8 cellular contexts compared by ENCODE assay signal in the genomic region with DNA sequence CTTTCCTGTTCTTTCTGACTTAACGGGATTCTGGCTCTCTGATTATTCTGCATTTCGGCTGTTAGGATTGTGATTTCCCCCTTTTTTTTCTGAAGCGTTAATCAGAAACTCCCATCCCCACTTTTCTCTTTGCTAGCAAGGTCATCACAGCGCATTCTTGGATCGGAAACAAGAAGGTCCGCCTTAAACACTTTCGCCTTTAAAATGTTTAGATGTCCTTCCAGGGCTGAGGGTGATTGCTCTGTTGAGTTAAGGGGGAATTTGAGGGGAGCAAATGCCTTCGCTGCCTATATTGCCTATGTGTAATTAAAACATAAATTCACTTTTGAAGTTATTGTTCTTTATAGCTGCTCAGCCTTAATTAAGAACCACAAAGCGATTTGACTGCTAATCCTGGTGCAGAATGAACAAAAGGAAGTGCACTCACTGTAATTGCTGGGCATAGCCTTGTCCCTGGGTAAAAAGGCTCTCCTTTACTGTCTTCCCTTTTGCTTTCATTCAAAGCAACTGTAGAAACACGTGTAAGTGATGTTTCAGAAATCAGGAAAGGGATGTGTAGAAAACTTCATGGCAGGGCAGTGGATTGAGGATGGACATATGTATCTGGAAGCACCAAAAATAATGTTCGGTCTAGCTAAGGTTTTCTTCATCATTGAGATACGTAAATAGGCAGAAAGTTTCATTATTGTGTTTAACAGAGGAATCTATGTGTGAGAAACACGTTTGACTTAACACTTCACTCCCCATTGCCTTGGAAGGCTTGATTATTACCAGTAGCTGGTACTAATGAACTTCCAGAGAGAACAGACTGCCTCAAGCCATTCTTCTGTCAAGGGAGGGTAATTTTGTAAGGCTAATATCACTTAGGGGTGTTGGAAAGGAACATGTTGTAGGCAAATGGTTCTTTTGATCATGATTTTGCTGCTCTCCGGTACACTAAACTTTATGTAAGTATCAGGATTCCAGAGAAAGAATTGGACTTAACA. TPM values are rescaled to one million over a fixed set of nuclear protein-coding genes. Genes with fewer than 3 reads are reported as not detected.
A peak's percentile ranks its signal among the peaks of the same experiment; 100 is the strongest.
DNase-seq lines count a peak whose midpoint lies in the region; ATAC-seq and TF ChIP-seq lines count a peak whose summit lies in the region.

No MANE protein-coding gene starts in this region.

- DNase-seq in EH (ENCODE audit: low read depth) (peak; percentile 48), NCI-H1105 treated with DMSO at 0.1 percent for 48 hours (lab: John Stamatoyannopoulos, UW) (peak; percentile 44), chondrocyte (ENCODE audit: low spot score) (no peak)
- no peak for DNase-seq in naive thymus-derived CD4-positive, alpha-beta T cell
- no peak for DNase-seq in stimulated activated CD4-positive, alpha-beta T cell treated with anti-CD3 and anti-CD28 coated beads, Interleukin-2, amount 100 ng/mL, for 48 hours

- H3K36me3 Mint-ChIP-seq in chondrocyte (ENCODE audit: low read depth): peaks cover 9% of the 10 kb centered on the region
- peaks cover 0 to 16% (median 0%) of the 10 kb centered on the region in 5 donors for H3K36me3 Mint-ChIP-seq in naive thymus-derived CD4-positive, alpha-beta T cell

- peaks cover 4 to 32% of the 10 kb centered on the region in 2 donors for H3K27me3 ChIP-seq in naive thymus-derived CD4-positive, alpha-beta T cell (ENCODE audit: control insufficient read depth in 2 of 2, insufficient read depth in 2 of 2, low read length in 2 of 2)

- H3K4me1 ChIP-seq in naive thymus-derived CD4-positive, alpha-beta T cell (ENCODE audit: control insufficient read depth in 2 of 2, insufficient read depth in 2 of 2, low read length in 2 of 2): peaks cover 6 to 18% of the 10 kb centered on the region in 2 donors

- H3K4me3 ChIP-seq in naive thymus-derived CD4-positive, alpha-beta T cell (ENCODE audit: low read length): peak overlapping the region; percentile 12

- no peaks in the 10 kb centered on the region for H3K9me3 ChIP-seq in naive thymus-derived CD4-positive, alpha-beta T cell (ENCODE audit: control insufficient read depth in 2 of 3, low read length in 3 of 3)

- H3K36me3 ChIP-seq in naive thymus-derived CD4-positive, alpha-beta T cell (ENCODE audit: control insufficient read depth in 2 of 3, insufficient read depth in 3 of 3, low read length in 3 of 3): no peaks in the 10 kb centered on the region

- peak overlapping the region; percentile 99 for H3K4me3 Mint-ChIP-seq in chondrocyte (ENCODE audit: unreplicated experiment)
- peak overlapping the region; percentile 67 to 89 (median 82) for H3K4me3 Mint-ChIP-seq in naive thymus-derived CD4-positive, alpha-beta T cell

- POLR2A ChIA-PET in naive thymus-derived CD4-positive, alpha-beta T cell (lab: Charles Lee): no interaction called here

- intact Hi-C loops in naive thymus-derived CD4-positive, alpha-beta T cell (cut with micrococcal nuclease): loop anchor here (1.0 kb wide), 2 partner anchors 8 to 9 kb away; no protein-coding TSS in a partner anchor

- H3K4me1 Mint-ChIP-seq in chondrocyte (ENCODE audit: low read depth): peaks cover 62% of the 10 kb centered on the region
- peaks cover 12 to 21% (median 18%) of the 10 kb centered on the region in 7 donors for H3K4me1 Mint-ChIP-seq in naive thymus-derived CD4-positive, alpha-beta T cell

- H3K27ac Mint-ChIP-seq in chondrocyte (ENCODE audit: unreplicated experiment): peak overlapping the region; percentile 97
- H3K27ac Mint-ChIP-seq in naive thymus-derived CD4-positive, alpha-beta T cell: peak overlapping the region in 1 of 9 donors; percentile 5

- CTCF ChIA-PET in naive thymus-derived CD4-positive, alpha-beta T cell (lab: Charles Lee): no interaction called here

- H3K9me3 Mint-ChIP-seq in chondrocyte (ENCODE audit: low read depth): no peaks in the 10 kb centered on the region
- peaks cover 0 to 24% (median 6%) of the 10 kb centered on the region in 11 donors for H3K9me3 Mint-ChIP-seq in naive thymus-derived CD4-positive, alpha-beta T cell

- H3K27me3 Mint-ChIP-seq in chondrocyte (ENCODE audit: low read depth): no peaks in the 10 kb centered on the region
- peaks cover 75 to 86% (median 81%) of the 10 kb centered on the region in 5 donors for H3K27me3 Mint-ChIP-seq in naive thymus-derived CD4-positive, alpha-beta T cell

- no peak for ATAC-seq in naive thymus-derived CD4-positive, alpha-beta T cell
- ATAC-seq in HG03521 (IDR thresholded peaks at IDR 0.05; ENCODE audit: unreplicated experiment): no peak
- no peak for ATAC-seq in HG03280 (IDR thresholded peaks at IDR 0.05; ENCODE audit: unreplicated experiment)
- no peak for ATAC-seq in GM21825 (IDR thresholded peaks at IDR 0.05; ENCODE audit: unreplicated experiment)

- TF ChIP-seq CTCF in chondrocyte (IDR thresholded peaks at IDR 0.05): no peak

- H3K27ac ChIP-seq in naive thymus-derived CD4-positive, alpha-beta T cell (ENCODE audit: low read depth, low read length): no peak overlapping the region

RNA-seq across cellular contexts. Expression of a gene that starts 1.4 kb away (rescaled TPM):
- total RNA-seq in chondrocyte: 307 to 453 TPM (median 449 TPM) in 3 replicates
- total RNA-seq in naive thymus-derived CD4-positive, alpha-beta T cell: 1 to 10 TPM in 1 of 5 experiments, under 1 TPM in 4; 0.02 to 1.3 (median 0.24) TPM
- not detected for polyA plus RNA-seq in naive thymus-derived CD4-positive, alpha-beta T cell

Comparison
In these comparisons a context has a peak if more than half of its experiments do, and no peak if none do; other contexts are left out.
1. DNase-seq: peak in EH (single experiment) and NCI-H1105 treated with DMSO at 0.1 percent for 48 hours (single experiment); none in chondrocyte (single experiment), naive thymus-derived CD4-positive, alpha-beta T cell (0 of 9) and stimulated activated CD4-positive, alpha-beta T cell treated with anti-CD3 and anti-CD28 coated beads, Interleukin-2, amount 100 ng/mL, for 48 hours (0 of 2).
2. RNA of a gene that starts 1.4 kb away (total RNA-seq): 307 to 453 TPM in chondrocyte; 0.02 to 1.3 TPM in naive thymus-derived CD4-positive, alpha-beta T cell; every median in the first group is over 100 times any median in the second.